1 cellular context compared by ENCODE assay signal in the genomic region with DNA sequence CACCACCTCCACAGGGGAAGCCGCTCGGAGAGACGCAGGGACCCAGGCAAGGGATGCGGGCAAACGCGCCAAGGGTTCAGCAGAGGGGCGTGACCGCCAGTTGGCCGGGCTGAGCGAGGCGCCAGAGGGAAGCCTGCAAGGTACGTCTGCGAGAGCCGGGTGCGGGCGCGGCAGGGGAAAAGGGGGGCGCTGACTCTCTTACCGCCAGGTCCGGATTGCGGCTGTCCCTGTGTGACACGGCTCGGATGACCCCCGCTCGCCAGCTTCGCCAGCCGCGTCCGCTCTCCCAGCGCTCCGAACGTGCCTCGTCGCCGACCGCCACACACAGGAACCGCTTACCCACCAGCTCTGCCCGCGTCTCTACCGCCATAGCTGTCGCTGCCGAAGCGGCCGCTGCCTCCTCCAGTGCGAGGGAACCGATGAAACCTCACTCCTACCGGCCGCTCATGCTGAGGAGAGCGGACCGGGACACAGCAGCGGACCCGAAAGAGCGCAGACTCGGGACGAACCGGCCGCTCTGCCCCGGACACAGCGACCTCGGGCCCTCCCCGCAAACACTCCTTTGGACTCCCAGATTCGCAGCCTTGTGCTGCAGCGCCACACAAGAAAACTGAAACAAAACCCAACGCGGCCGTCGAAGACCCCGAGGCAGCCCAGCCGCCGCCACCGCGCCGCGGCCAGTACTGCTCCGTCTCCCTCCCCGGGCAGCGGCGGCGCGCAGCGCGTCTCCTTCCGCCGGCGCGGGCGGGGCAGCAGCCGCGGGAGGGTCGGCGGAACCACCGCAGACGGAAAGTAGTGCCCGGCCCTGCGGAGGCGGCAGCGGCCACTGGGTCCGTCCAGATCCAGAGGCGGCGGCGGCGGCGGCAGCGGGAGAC.
TF ChIP-seq lines count a peak whose summit lies in the region.

A gene with protein sequence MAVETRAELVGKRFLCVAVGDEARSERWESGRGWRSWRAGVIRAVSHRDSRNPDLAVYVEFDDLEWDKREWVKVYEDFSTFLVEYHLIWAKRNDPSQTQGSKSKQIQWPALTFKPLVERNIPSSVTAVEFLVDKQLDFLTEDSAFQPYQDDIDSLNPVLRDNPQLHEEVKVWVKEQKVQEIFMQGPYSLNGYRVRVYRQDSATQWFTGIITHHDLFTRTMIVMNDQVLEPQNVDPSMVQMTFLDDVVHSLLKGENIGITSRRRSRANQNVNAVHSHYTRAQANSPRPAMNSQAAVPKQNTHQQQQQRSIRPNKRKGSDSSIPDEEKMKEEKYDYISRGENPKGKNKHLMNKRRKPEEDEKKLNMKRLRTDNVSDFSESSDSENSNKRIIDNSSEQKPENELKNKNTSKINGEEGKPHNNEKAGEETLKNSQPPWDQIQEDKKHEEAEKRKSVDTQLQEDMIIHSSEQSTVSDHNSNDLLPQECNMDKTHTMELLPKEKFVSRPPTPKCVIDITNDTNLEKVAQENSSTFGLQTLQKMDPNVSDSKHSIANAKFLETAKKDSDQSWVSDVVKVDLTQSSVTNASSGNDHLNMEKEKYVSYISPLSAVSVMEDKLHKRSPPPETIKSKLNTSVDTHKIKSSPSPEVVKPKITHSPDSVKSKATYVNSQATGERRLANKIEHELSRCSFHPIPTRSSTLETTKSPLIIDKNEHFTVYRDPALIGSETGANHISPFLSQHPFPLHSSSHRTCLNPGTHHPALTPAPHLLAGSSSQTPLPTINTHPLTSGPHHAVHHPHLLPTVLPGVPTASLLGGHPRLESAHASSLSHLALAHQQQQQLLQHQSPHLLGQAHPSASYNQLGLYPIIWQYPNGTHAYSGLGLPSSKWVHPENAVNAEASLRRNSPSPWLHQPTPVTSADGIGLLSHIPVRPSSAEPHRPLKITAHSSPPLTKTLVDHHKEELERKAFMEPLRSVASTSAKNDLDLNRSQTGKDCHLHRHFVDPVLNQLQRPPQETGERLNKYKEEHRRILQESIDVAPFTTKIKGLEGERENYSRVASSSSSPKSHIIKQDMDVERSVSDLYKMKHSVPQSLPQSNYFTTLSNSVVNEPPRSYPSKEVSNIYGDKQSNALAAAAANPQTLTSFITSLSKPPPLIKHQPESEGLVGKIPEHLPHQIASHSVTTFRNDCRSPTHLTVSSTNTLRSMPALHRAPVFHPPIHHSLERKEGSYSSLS (N-terminal part only) (minus strand): TSS at position 685 of the 875 bp plus-strand sequence. CDS start 315 bp downstream, at position 370.

TF ChIP-seq in Ishikawa, 13 proteins besides CTCF, POLR2A, EP300 and RAD21 (continued from another document):
- TF ChIP-seq, protein P1, sequence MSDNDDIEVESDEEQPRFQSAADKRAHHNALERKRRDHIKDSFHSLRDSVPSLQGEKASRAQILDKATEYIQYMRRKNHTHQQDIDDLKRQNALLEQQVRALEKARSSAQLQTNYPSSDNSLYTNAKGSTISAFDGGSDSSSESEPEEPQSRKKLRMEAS (IDR thresholded peaks at IDR 0.05): peak; percentile 3; the same call in 1 of the 2 replicates
